22 cellular contexts compared by ENCODE assay signal in the genomic region with DNA sequence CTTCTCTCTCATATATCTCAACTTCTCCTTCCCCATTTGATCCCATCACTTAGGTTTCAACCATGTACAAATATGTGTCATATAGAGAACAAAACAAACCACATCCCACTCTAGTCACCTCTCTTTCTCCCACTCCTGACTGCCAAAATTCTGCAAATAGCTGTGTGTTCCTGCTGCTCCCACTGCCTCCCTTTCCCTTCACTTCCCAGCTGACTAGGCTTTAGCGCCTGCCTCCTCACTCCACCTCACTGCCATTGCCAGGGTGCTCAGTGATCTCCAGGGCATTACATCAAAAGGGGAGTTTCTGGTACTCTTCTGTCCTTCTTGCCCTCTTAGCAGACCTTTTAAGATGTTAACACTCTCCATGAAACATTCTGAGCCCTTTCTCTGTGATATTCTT.
DNase-seq lines count a peak whose midpoint lies in the region; ATAC-seq and TF ChIP-seq lines count a peak whose summit lies in the region.
"Had no signal": no experiment of that assay in that cellular context is flagged by ENCODE, and none has a peak within 500 bp of the region (broad histone marks: within the 10 kb centered on the region; RNA-seq: fewer than 3 reads in every experiment).

No MANE protein-coding gene starts in this region.

- H3K27ac ChIP-seq in angular gyrus (ENCODE audit: low read depth, low read length) (peak overlapping the region; percentile 3), caudate nucleus (ENCODE audit: low read depth, low read length) (peak overlapping the region; percentile 59), temporal lobe (ENCODE audit: low read depth, low read length) (peak overlapping the region; percentile 25), upper lobe of right lung (no peak overlapping the region)
- H3K27ac ChIP-seq: 22Rv1, BLaER1 had no signal

- H3K4me3 ChIP-seq in upper lobe of right lung = no peak overlapping the region
- H3K4me3 ChIP-seq: BLaER1, GM12878 had no signal

- H3K27me3 ChIP-seq in upper lobe of right lung = no peaks in the 10 kb centered on the region
- H3K27me3 ChIP-seq: BE2C, BLaER1 had no signal

- no peaks in the 10 kb centered on the region for H3K36me3 ChIP-seq in upper lobe of right lung
- H3K36me3 ChIP-seq: BE2C, BLaER1 had no signal

- ATAC-seq in upper lobe of right lung = no peak
- ATAC-seq: GM12878 had no signal

- H3K4me1 ChIP-seq in upper lobe of right lung = no peaks in the 10 kb centered on the region
- H3K4me1 ChIP-seq: BE2C had no signal

- DNase-seq in caudate nucleus (lab: John Stamatoyannopoulos, UW) (peak in 4 of 61 donors; percentile 4 to 18 (median 6)), upper lobe of right lung (no peak), NCI-H2029 treated with DMSO at 0.1 percent for 48 hours (lab: John Stamatoyannopoulos, UW) (no peak)
- DNase-seq: ACHN; BE2C; C1 segment of cervical spinal cord; CD4-positive, alpha-beta memory T cell; CD4-positive, CD25-positive, alpha-beta regulatory T cell; CD8-positive, alpha-beta memory T cell; COR-L47; DMS 273 treated with DMSO at 0.1 percent for 48 hours; DMS153; DMS53; DMS79; DND-41; EL; GDM1 had no signal

- no peak for TF ChIP-seq CTCF in upper lobe of right lung (IDR thresholded peaks at IDR 0.05)

- H3K9me3 ChIP-seq in upper lobe of right lung = no peaks in the 10 kb centered on the region
- H3K9me3 ChIP-seq: BE2C, BLaER1 had no signal

- intact Hi-C loops in upper lobe of right lung (cut with DNase I) = no loop called here
